17 cellular contexts compared by ENCODE assay signal in the genomic region with DNA sequence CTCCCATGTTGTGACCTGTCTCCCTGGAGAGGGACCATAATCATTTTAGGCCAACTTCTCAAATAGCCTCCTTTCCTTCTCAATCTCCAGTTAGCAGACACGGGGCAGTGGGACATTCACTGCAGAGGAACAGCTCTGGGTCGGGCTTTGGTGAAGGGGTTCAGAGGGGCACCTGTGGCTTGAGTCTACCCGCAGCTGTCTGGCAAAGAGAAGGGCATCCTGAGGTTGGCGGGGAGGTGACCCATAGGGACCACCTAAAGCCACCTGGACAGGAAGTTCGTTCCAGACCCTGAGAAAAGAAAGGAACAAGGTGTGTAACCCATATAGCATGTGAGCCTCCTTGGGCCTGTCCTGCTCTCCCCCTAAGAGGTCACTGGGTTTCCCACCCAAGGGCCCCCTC.
DNase-seq lines count a peak whose midpoint lies in the region; ATAC-seq and TF ChIP-seq lines count a peak whose summit lies in the region.
"Had no signal": no experiment of that assay in that cellular context is flagged by ENCODE, and none has a peak within 500 bp of the region (broad histone marks: within the 10 kb centered on the region; RNA-seq: fewer than 3 reads in every experiment).

No MANE protein-coding gene starts in this region.

- peaks cover 0 to 21% (median 5%) of the 10 kb centered on the region in 11 experiments; a peak in 8 of 22 replicates for H3K9me3 ChIP-seq in BLaER1 treated with 17β-estradiol and CSF1 and Interleukin-3, amounts not matched to agents 10 nM and 100 nM (replicated peaks in 1 of 11)
- H3K9me3 ChIP-seq in spleen = peaks cover 0 to 11% (median 4%) of the 10 kb centered on the region in 8 donors
- H3K9me3 ChIP-seq: HAP-1 had no signal

- no peak overlapping the region for H3K27ac ChIP-seq in BLaER1 treated with 17β-estradiol and CSF1 and Interleukin-3, amounts not matched to agents 10 nM and 100 nM
- H3K27ac ChIP-seq in spleen = no peak overlapping the region

- DNase-seq in chondrocyte (ENCODE audit: low spot score) (peak; percentile 57), spleen (peak; percentile 32), NCI-H2107 (lab: John Stamatoyannopoulos, UW) (no peak), NCI-H2029 treated with DMSO at 0.1 percent for 48 hours (lab: John Stamatoyannopoulos, UW) (no peak)
- DNase-seq: CD4-positive, alpha-beta T cell; CD8-positive, alpha-beta memory T cell; DMS 273 treated with DMSO at 0.1 percent for 48 hours; DMS79; EL; GDM1; GOT3; HFFc6 had no signal

- H3K4me3 Mint-ChIP-seq in chondrocyte (ENCODE audit: unreplicated experiment) = no peak overlapping the region
- H3K4me3 Mint-ChIP-seq: CD14-positive monocyte; CD4-positive, alpha-beta T cell; CD8-positive, alpha-beta memory T cell; HFFc6 had no signal

- H3K4me2 ChIP-seq in BLaER1 treated with 17β-estradiol and CSF1 and Interleukin-3, amounts not matched to agents 10 nM and 100 nM = peak overlapping the region; percentile 6 to 77 (median 35); a peak in 14 of 22 replicates

- H3K9me3 Mint-ChIP-seq in chondrocyte (ENCODE audit: low read depth) = peaks cover 5% of the 10 kb centered on the region
- H3K9me3 Mint-ChIP-seq: CD4-positive, alpha-beta T cell had no signal

- no peaks in the 10 kb centered on the region for H3K27me3 ChIP-seq in BLaER1 treated with 17β-estradiol and CSF1 and Interleukin-3, amounts not matched to agents 10 nM and 100 nM
- no peaks in the 10 kb centered on the region for H3K27me3 ChIP-seq in spleen (replicated peaks in 1 of 7)

- H4K20me1 ChIP-seq in BLaER1 treated with 17β-estradiol and CSF1 and Interleukin-3, amounts not matched to agents 10 nM and 100 nM = no peaks in the 10 kb centered on the region

- H3K36me3 ChIP-seq in BLaER1 treated with 17β-estradiol and CSF1 and Interleukin-3, amounts not matched to agents 10 nM and 100 nM = no peaks in the 10 kb centered on the region
- no peaks in the 10 kb centered on the region for H3K36me3 ChIP-seq in spleen
- H3K36me3 ChIP-seq: HAP-1 had no signal

- peaks cover 15% of the 10 kb centered on the region for H3K4me1 Mint-ChIP-seq in chondrocyte (ENCODE audit: low read depth)
- H3K4me1 Mint-ChIP-seq: CD8-positive, alpha-beta memory T cell had no signal

- H3K27me3 Mint-ChIP-seq in chondrocyte (ENCODE audit: low read depth) = peaks cover 8% of the 10 kb centered on the region
- H3K27me3 Mint-ChIP-seq: CD4-positive, alpha-beta T cell had no signal

- H3K4me3 ChIP-seq in BLaER1 treated with 17β-estradiol and CSF1 and Interleukin-3, amounts not matched to agents 10 nM and 100 nM = no peak overlapping the region
- no peak overlapping the region for H3K4me3 ChIP-seq in spleen
- H3K4me3 ChIP-seq: GM12878, HAP-1 had no signal

- TF ChIP-seq CTCF in chondrocyte (IDR thresholded peaks at IDR 0.05) = no peak
- no peak for TF ChIP-seq CTCF in spleen (IDR thresholded peaks at IDR 0.05 in 8 of 11, conservative IDR thresholded peaks at IDR 0.05 in 3 of 11)

- H3K4me1 ChIP-seq in BLaER1 treated with 17β-estradiol and CSF1 and Interleukin-3, amounts not matched to agents 10 nM and 100 nM = peaks cover 9 to 69% (median 31%) of the 10 kb centered on the region in 10 experiments; a peak in 19 of 20 replicates
- H3K4me1 ChIP-seq in spleen = peaks cover 0 to 23% (median 5%) of the 10 kb centered on the region in 6 donors
- H3K4me1 ChIP-seq: HAP-1 had no signal

- no peak for TF ChIP-seq POLR2A in spleen (IDR thresholded peaks at IDR 0.05)

- 66 to 92% (median 87%) methylated on average over 5 of the region's 5 CpGs for WGBS in spleen, 5 donors

- H3K27ac Mint-ChIP-seq in chondrocyte (ENCODE audit: unreplicated experiment) = no peak overlapping the region
- H3K27ac Mint-ChIP-seq: CD4-positive, alpha-beta T cell; HFFc6 had no signal

- H3K36me3 Mint-ChIP-seq in chondrocyte (ENCODE audit: low read depth) = no peaks in the 10 kb centered on the region
- H3K36me3 Mint-ChIP-seq: CD8-positive, alpha-beta memory T cell had no signal

- intact Hi-C loops in spleen (cut with DNase I; ENCODE audit: low total_unique reads) = loop anchor here (5.0 kb wide), 1 partner anchor 271 kb away; no protein-coding TSS in a partner anchor

- no peak overlapping the region for H3K9ac ChIP-seq in BLaER1 treated with 17β-estradiol and CSF1 and Interleukin-3, amounts not matched to agents 10 nM and 100 nM

- no peak for ATAC-seq in GM19035 (IDR thresholded peaks at IDR 0.05; ENCODE audit: unreplicated experiment)
- ATAC-seq: GM12878 had no signal

Comparison
In these comparisons a context has a peak if more than half of its experiments do, and no peak if none do; other contexts are left out.
1. DNase-seq: peak in chondrocyte (single experiment) and spleen (single experiment); none in NCI-H2107 (single experiment) and NCI-H2029 treated with DMSO at 0.1 percent for 48 hours (single experiment).